2 cellular contexts compared by ENCODE assay signal in genomic region chr15:31305375-31305774, GRCh38.
TF ChIP-seq lines count a peak whose summit lies in the region.

No MANE protein-coding gene starts in this region.

TF ChIP-seq in H1, 55 proteins besides CTCF, POLR2A, EP300 and RAD21 (continued from another document):
- TF ChIP-seq, protein P1, sequence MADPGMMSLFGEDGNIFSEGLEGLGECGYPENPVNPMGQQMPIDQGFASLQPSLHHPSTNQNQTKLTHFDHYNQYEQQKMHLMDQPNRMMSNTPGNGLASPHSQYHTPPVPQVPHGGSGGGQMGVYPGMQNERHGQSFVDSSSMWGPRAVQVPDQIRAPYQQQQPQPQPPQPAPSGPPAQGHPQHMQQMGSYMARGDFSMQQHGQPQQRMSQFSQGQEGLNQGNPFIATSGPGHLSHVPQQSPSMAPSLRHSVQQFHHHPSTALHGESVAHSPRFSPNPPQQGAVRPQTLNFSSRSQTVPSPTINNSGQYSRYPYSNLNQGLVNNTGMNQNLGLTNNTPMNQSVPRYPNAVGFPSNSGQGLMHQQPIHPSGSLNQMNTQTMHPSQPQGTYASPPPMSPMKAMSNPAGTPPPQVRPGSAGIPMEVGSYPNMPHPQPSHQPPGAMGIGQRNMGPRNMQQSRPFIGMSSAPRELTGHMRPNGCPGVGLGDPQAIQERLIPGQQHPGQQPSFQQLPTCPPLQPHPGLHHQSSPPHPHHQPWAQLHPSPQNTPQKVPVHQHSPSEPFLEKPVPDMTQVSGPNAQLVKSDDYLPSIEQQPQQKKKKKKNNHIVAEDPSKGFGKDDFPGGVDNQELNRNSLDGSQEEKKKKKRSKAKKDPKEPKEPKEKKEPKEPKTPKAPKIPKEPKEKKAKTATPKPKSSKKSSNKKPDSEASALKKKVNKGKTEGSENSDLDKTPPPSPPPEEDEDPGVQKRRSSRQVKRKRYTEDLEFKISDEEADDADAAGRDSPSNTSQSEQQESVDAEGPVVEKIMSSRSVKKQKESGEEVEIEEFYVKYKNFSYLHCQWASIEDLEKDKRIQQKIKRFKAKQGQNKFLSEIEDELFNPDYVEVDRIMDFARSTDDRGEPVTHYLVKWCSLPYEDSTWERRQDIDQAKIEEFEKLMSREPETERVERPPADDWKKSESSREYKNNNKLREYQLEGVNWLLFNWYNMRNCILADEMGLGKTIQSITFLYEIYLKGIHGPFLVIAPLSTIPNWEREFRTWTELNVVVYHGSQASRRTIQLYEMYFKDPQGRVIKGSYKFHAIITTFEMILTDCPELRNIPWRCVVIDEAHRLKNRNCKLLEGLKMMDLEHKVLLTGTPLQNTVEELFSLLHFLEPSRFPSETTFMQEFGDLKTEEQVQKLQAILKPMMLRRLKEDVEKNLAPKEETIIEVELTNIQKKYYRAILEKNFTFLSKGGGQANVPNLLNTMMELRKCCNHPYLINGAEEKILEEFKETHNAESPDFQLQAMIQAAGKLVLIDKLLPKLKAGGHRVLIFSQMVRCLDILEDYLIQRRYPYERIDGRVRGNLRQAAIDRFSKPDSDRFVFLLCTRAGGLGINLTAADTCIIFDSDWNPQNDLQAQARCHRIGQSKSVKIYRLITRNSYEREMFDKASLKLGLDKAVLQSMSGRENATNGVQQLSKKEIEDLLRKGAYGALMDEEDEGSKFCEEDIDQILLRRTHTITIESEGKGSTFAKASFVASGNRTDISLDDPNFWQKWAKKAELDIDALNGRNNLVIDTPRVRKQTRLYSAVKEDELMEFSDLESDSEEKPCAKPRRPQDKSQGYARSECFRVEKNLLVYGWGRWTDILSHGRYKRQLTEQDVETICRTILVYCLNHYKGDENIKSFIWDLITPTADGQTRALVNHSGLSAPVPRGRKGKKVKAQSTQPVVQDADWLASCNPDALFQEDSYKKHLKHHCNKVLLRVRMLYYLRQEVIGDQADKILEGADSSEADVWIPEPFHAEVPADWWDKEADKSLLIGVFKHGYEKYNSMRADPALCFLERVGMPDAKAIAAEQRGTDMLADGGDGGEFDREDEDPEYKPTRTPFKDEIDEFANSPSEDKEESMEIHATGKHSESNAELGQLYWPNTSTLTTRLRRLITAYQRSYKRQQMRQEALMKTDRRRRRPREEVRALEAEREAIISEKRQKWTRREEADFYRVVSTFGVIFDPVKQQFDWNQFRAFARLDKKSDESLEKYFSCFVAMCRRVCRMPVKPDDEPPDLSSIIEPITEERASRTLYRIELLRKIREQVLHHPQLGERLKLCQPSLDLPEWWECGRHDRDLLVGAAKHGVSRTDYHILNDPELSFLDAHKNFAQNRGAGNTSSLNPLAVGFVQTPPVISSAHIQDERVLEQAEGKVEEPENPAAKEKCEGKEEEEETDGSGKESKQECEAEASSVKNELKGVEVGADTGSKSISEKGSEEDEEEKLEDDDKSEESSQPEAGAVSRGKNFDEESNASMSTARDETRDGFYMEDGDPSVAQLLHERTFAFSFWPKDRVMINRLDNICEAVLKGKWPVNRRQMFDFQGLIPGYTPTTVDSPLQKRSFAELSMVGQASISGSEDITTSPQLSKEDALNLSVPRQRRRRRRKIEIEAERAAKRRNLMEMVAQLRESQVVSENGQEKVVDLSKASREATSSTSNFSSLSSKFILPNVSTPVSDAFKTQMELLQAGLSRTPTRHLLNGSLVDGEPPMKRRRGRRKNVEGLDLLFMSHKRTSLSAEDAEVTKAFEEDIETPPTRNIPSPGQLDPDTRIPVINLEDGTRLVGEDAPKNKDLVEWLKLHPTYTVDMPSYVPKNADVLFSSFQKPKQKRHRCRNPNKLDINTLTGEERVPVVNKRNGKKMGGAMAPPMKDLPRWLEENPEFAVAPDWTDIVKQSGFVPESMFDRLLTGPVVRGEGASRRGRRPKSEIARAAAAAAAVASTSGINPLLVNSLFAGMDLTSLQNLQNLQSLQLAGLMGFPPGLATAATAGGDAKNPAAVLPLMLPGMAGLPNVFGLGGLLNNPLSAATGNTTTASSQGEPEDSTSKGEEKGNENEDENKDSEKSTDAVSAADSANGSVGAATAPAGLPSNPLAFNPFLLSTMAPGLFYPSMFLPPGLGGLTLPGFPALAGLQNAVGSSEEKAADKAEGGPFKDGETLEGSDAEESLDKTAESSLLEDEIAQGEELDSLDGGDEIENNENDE (IDR thresholded peaks at IDR 0.05; ENCODE audit: insufficient replicate concordance, low read length) = no peak
- TF ChIP-seq EGR1 (IDR thresholded peaks at IDR 0.05; ENCODE audit: borderline replicate concordance, low read depth, low read length) (no peak), RXRA (IDR thresholded peaks at IDR 0.05; ENCODE audit: insufficient read depth, low read depth, low read length) (no peak)
- TF ChIP-seq, protein P2, sequence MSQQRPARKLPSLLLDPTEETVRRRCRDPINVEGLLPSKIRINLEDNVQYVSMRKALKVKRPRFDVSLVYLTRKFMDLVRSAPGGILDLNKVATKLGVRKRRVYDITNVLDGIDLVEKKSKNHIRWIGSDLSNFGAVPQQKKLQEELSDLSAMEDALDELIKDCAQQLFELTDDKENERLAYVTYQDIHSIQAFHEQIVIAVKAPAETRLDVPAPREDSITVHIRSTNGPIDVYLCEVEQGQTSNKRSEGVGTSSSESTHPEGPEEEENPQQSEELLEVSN (IDR thresholded peaks at IDR 0.05) = no peak
TF ChIP-seq in H1: peak in this region for 0.

TF ChIP-seq in HEK293T, 16 proteins besides CTCF, POLR2A, EP300 and RAD21 (continued from another document):
- TF ChIP-seq PKNOX1 (IDR thresholded peaks at IDR 0.05) (no peak), L3MBTL2 (conservative IDR thresholded peaks at IDR 0.05) (no peak), LEF1 (IDR thresholded peaks at IDR 0.05; ENCODE audit: borderline replicate concordance) (no peak), TARDBP (IDR thresholded peaks at IDR 0.05) (no peak), SUZ12 (IDR thresholded peaks at IDR 0.05) (no peak)
